14 cellular contexts compared by ENCODE assay signal in genomic region chr14:71267691-71268090, GRCh38. TPM values are rescaled to one million over a fixed set of nuclear protein-coding genes. Genes with fewer than 3 reads are reported as not detected.
DNase-seq lines count a peak whose midpoint lies in the region; ATAC-seq, FAIRE-seq and TF ChIP-seq lines count a peak whose summit lies in the region.
"Had no signal": no experiment of that assay in that cellular context is flagged by ENCODE, and none has a peak within 500 bp of the region (broad histone marks: within the 10 kb centered on the region; RNA-seq: fewer than 3 reads in every experiment).

No MANE protein-coding gene starts in this region.

- dilution Hi-C loops in endothelial cell of umbilical vein (cut with MboI; ENCODE audit: extremely low pct_ligation_motif_present, low sequenced_read_pairs) = no loop called here

- H3K9me1 ChIP-seq in endothelial cell of umbilical vein (replicated peaks; ENCODE audit: control insufficient read depth, extremely low read depth, insufficient read depth, low read length) = no peaks in the 10 kb centered on the region

- no TSS peak for BruUV-seq in endothelial cell of umbilical vein (replicated peaks; lab: Mats Ljungman, UMichigan)

- no peak for FAIRE-seq in endothelial cell of umbilical vein (lab: Jason Lieb, UNC)
- FAIRE-seq in small intestine (lab: Jason Lieb, UNC) = no peak
- FAIRE-seq: islet of Langerhans had no signal

- no peaks in the 10 kb centered on the region for H3K27me3 Mint-ChIP-seq in activated CD4-positive, alpha-beta T cell treated with anti-CD3 and anti-CD28 coated beads for 36 hours

- POLR2A ChIA-PET in activated CD4-positive, alpha-beta T cell treated with anti-CD3 and anti-CD28 coated beads for 36 hours (lab: Charles Lee) = no interaction called here
- POLR2A ChIA-PET in endothelial cell of umbilical vein (lab: Charles Lee) = no interaction called here

- peaks cover 2% of the 10 kb centered on the region for H3K36me3 Mint-ChIP-seq in activated CD4-positive, alpha-beta T cell treated with anti-CD3 and anti-CD28 coated beads for 36 hours (ENCODE audit: low read depth)

- H3K4me1 ChIP-seq in RWPE2 (ENCODE audit: insufficient read depth, poor library complexity, severe bottlenecking) = peaks cover 13% of the 10 kb centered on the region
- H3K4me1 ChIP-seq in endothelial cell of umbilical vein (ENCODE audit: control insufficient read depth, extremely low read depth, insufficient read depth, low read length) = no peaks in the 10 kb centered on the region
- H3K4me1 ChIP-seq in small intestine (ENCODE audit: control insufficient read depth in 2 of 2, insufficient read depth in 1 of 2, low read depth in 1 of 2, low read length in 1 of 2) = peaks cover 0 to 4% of the 10 kb centered on the region in 2 donors
- H3K4me1 ChIP-seq: psoas muscle had no signal

- peak overlapping the region; percentile 69 for H3K27ac Mint-ChIP-seq in activated CD4-positive, alpha-beta T cell treated with anti-CD3 and anti-CD28 coated beads for 36 hours
- H3K27ac Mint-ChIP-seq: WTC11 had no signal

- peaks cover 15% of the 10 kb centered on the region for H3K9me3 Mint-ChIP-seq in activated CD4-positive, alpha-beta T cell treated with anti-CD3 and anti-CD28 coated beads for 36 hours (ENCODE audit: low read depth)

- DNase-seq in activated CD4-positive, alpha-beta T cell treated with anti-CD3 and anti-CD28 coated beads for 36 hours = no peak
- no peak for DNase-seq in activated CD4-positive, alpha-beta T cell treated with anti-CD3 and anti-CD28 coated beads, Interleukin-2, amount 50 U/mL, for 48 hours
- DNase-seq in RWPE2 (ENCODE audit: low spot score) = no peak
- DNase-seq in endothelial cell of umbilical vein (ENCODE audit: low read depth, low spot score) = peak; percentile 5
- peak; percentile 53 for DNase-seq in small intestine
- DNase-seq in NCI-H1092 treated with DMSO at 0.1 percent for 48 hours (lab: John Stamatoyannopoulos, UW) = no peak
- no peak for DNase-seq in superior temporal gyrus (ENCODE audit: extremely low spot score)
- DNase-seq in RKO (ENCODE audit: low spot score) = no peak
- DNase-seq: erythroblast, NCI-H146, psoas muscle had no signal

- H3K27me3 ChIP-seq in RWPE2 (ENCODE audit: insufficient read depth, poor library complexity, severe bottlenecking) (no peaks in the 10 kb centered on the region), endothelial cell of umbilical vein (ENCODE audit: control insufficient read depth in 2 of 2, insufficient read depth in 2 of 2, low read length in 2 of 2) (no peaks in the 10 kb centered on the region), small intestine (ENCODE audit: control insufficient read depth in 2 of 2, insufficient read depth in 2 of 2, low read length in 2 of 2) (no peaks in the 10 kb centered on the region)

- H3K9me3 ChIP-seq in RWPE2 (ENCODE audit: severe bottlenecking) (no peaks in the 10 kb centered on the region), endothelial cell of umbilical vein (replicated peaks; ENCODE audit: control insufficient read depth, insufficient read depth, low read length) (no peaks in the 10 kb centered on the region), small intestine (ENCODE audit: control insufficient read depth, low read depth) (no peaks in the 10 kb centered on the region)
- H3K9me3 ChIP-seq: psoas muscle had no signal

- no peak overlapping the region for H3K4me3 ChIP-seq in RWPE2 (ENCODE audit: severe bottlenecking)
- H3K4me3 ChIP-seq in endothelial cell of umbilical vein (replicated peaks in 1 of 3; ENCODE audit: insufficient read depth in 1 of 3, low read depth in 1 of 3, low read length in 3 of 3) = peak overlapping the region in 2 of 3 experiments; percentile 27 to 33
- peak overlapping the region in 1 of 2 donors; percentile 24 for H3K4me3 ChIP-seq in small intestine (ENCODE audit: low read depth in 1 of 2, low read length in 2 of 2)
- H3K4me3 ChIP-seq: psoas muscle had no signal

- H3K27ac ChIP-seq in RWPE2 (ENCODE audit: poor library complexity, severe bottlenecking) (peak overlapping the region; percentile 6), endothelial cell of umbilical vein (ENCODE audit: insufficient read depth, low read depth, low read length) (no peak overlapping the region), small intestine (ENCODE audit: low read depth in 1 of 2, low read length in 1 of 2) (no peak overlapping the region)
- H3K27ac ChIP-seq: 22Rv1, psoas muscle had no signal

- intact Hi-C loops in activated CD4-positive, alpha-beta T cell treated with anti-CD3 and anti-CD28 coated beads for 36 hours (cut with DNase I, micrococcal nuclease) = loop anchor here (1.0 to 2.0 kb wide), 8 partner anchors 49 to 288 kb away; partner anchors contain the start of gene SIPA1L1 (in 2 of the 2)
- intact Hi-C loops in endothelial cell of umbilical vein (cut with micrococcal nuclease) = no loop called here

- H3K9ac ChIP-seq in endothelial cell of umbilical vein (replicated peaks; ENCODE audit: extremely low read depth, insufficient read depth, low read length) = peak overlapping the region; percentile 9

- no peaks in the 10 kb centered on the region for H3K36me3 ChIP-seq in RWPE2 (ENCODE audit: low read depth)
- no peaks in the 10 kb centered on the region for H3K36me3 ChIP-seq in endothelial cell of umbilical vein (ENCODE audit: control insufficient read depth in 2 of 2, extremely low read depth in 1 of 2, insufficient read depth in 2 of 2, low read length in 2 of 2)
- H3K36me3 ChIP-seq in small intestine (ENCODE audit: control insufficient read depth in 2 of 2, insufficient read depth in 2 of 2, low read length in 2 of 2) = no peaks in the 10 kb centered on the region

- H3K79me2 ChIP-seq in endothelial cell of umbilical vein (ENCODE audit: control insufficient read depth, insufficient read depth, low read length) = no peaks in the 10 kb centered on the region

- ATAC-seq in activated CD4-positive, alpha-beta T cell treated with anti-CD3 and anti-CD28 coated beads for 36 hours = no peak
- no peak for ATAC-seq in RWPE2 (ENCODE audit: low read depth)
- ATAC-seq: psoas muscle, WTC11 had no signal

- no peak for TF ChIP-seq POLR2A in endothelial cell of umbilical vein (IDR thresholded peaks at IDR 0.05; ENCODE audit: low read depth, low read length)

- H3K4me3 Mint-ChIP-seq in activated CD4-positive, alpha-beta T cell treated with anti-CD3 and anti-CD28 coated beads for 36 hours = no peak overlapping the region
- H3K4me3 Mint-ChIP-seq: WTC11 had no signal

- CTCF ChIA-PET in activated CD4-positive, alpha-beta T cell treated with anti-CD3 and anti-CD28 coated beads for 36 hours (lab: Charles Lee) = interaction anchor here (1.3 kb wide), 1 partner anchor 131 kb away, joined by 3 read pairs; no protein-coding TSS in a partner anchor
- CTCF ChIA-PET in endothelial cell of umbilical vein (lab: Charles Lee) = interaction anchor here (0.8 to 1.4 kb wide), 2 partner anchors 12 to 15 kb away, joined by 3 to 4 read pairs; no protein-coding TSS in a partner anchor

- no peak for TF ChIP-seq CTCF in RWPE2 (IDR thresholded peaks at IDR 0.05; ENCODE audit: poor library complexity, severe bottlenecking)
- no peak for TF ChIP-seq CTCF in endothelial cell of umbilical vein (IDR thresholded peaks at IDR 0.05; ENCODE audit: extremely low read depth in 1 of 2, insufficient read depth in 1 of 2, low read depth in 1 of 2, low read length in 2 of 2)

- WGBS in small intestine, 3 donors = 23 to 33% (median 26%) methylated on average over 2 of the region's 2 CpGs

- peaks cover 19% of the 10 kb centered on the region for H3K4me1 Mint-ChIP-seq in activated CD4-positive, alpha-beta T cell treated with anti-CD3 and anti-CD28 coated beads for 36 hours

- H2AFZ ChIP-seq in endothelial cell of umbilical vein (ENCODE audit: low read depth, low read length) = peak overlapping the region; percentile 53

- H3K4me2 ChIP-seq in endothelial cell of umbilical vein (ENCODE audit: insufficient read depth, low read length) = peak overlapping the region; percentile 74

- no peaks in the 10 kb centered on the region for H4K20me1 ChIP-seq in endothelial cell of umbilical vein (replicated peaks; ENCODE audit: control insufficient read depth, extremely low read depth, insufficient read depth, low read length)

TF ChIP-seq in endothelial cell of umbilical vein, 7 proteins besides CTCF, POLR2A, EP300 and RAD21:
- TF ChIP-seq POLR2AphosphoS5 (IDR thresholded peaks at IDR 0.05; ENCODE audit: insufficient read depth, low read depth, low read length) = no peak
- no peak for TF ChIP-seq EZH2 (IDR thresholded peaks at IDR 0.05; ENCODE audit: borderline replicate concordance, low read depth, low read length, severe bottlenecking)
- TF ChIP-seq JUN (IDR thresholded peaks at IDR 0.05; ENCODE audit: borderline replicate concordance, insufficient read depth, insufficient read length, low read depth) = no peak
- TF ChIP-seq FOS (IDR thresholded peaks at IDR 0.05; ENCODE audit: borderline replicate concordance, insufficient read depth, low read length) = no peak
- TF ChIP-seq MYC (IDR thresholded peaks at IDR 0.05; ENCODE audit: low read depth, low read length) = no peak
- TF ChIP-seq MAX (IDR thresholded peaks at IDR 0.05; ENCODE audit: insufficient read depth, insufficient read length) = no peak
- no peak for TF ChIP-seq GATA2 (IDR thresholded peaks at IDR 0.05; ENCODE audit: insufficient read depth, insufficient read length, low read depth, low read length)

RNA-seq across cellular contexts. Expression of gene SIPA1L1, which starts 52.6 kb away (rescaled TPM):
- 10 to 100 TPM; 49.0 to 56.2 TPM for total RNA-seq in activated CD4-positive, alpha-beta T cell treated with anti-CD3 and anti-CD28 coated beads for 36 hours
- 26.6 and 28.5 TPM in 2 replicates for total RNA-seq in endothelial cell of umbilical vein
- polyA plus RNA-seq in endothelial cell of umbilical vein = 11.4 and 13.3 TPM in 2 replicates
- polyA plus RNA-seq in endothelial cell of umbilical vein (2011; cell fraction: cytosol; rRNA removed) = 13.6 and 13.7 TPM in 2 replicates
- 38.6 and 40.2 TPM in 2 replicates for polyA plus RNA-seq in endothelial cell of umbilical vein (2011; cell fraction: nucleus; rRNA removed)
- polyA plus RNA-seq in endothelial cell of umbilical vein (2012) = 11.9 and 22.6 TPM in 2 replicates
- polyA minus RNA-seq in endothelial cell of umbilical vein = 24.3 and 28.2 TPM in 2 replicates
- polyA minus RNA-seq in endothelial cell of umbilical vein (2011; cell fraction: cytosol; rRNA and poly(A)+ RNA removed) = 92.7 TPM
- polyA minus RNA-seq in endothelial cell of umbilical vein (2011; cell fraction: nucleus; rRNA and poly(A)+ RNA removed) = 39.8 and 54.1 TPM in 2 replicates
- 10 to 100 TPM; 23.3 to 50.1 (median 29.2) TPM for polyA plus RNA-seq in small intestine

Comparison
In these comparisons a context has a peak if more than half of its experiments do, and no peak if none do; other contexts are left out.
1. DNase-seq: peak in endothelial cell of umbilical vein (single experiment) and small intestine (single experiment); none in activated CD4-positive, alpha-beta T cell treated with anti-CD3 and anti-CD28 coated beads for 36 hours (single experiment), activated CD4-positive, alpha-beta T cell treated with anti-CD3 and anti-CD28 coated beads, Interleukin-2, amount 50 U/mL, for 48 hours (0 of 2), RWPE2 (single experiment), NCI-H1092 treated with DMSO at 0.1 percent for 48 hours (single experiment), superior temporal gyrus (single experiment) and RKO (single experiment).